Comparison of ENCODE assay signal across 34 cellular contexts in genomic region chr10:62238880-62239279, GRCh38. TPM values are rescaled to one million over a fixed set of nuclear protein-coding genes. Genes with fewer than 3 reads are reported as not detected.
DNase-seq lines count a peak whose midpoint lies in the region; ATAC-seq, FAIRE-seq and TF ChIP-seq lines count a peak whose summit lies in the region.
"Had no signal": no experiment of that assay in that cellular context is flagged by ENCODE, and none has a peak within 500 bp of the region (broad histone marks: within the 10 kb centered on the region; RNA-seq: fewer than 3 reads in every experiment).

No MANE protein-coding gene starts in this region.

- no peak overlapping the region for H3K9ac ChIP-seq in IMR-90 (ENCODE audit: low read depth, low read length)

- dilution Hi-C loops in IMR-90 (cut with HindIII; ENCODE audit: low sequenced_read_pairs, unreplicated experiment), result no loop called here

- POLR2A ChIA-PET in IMR-90 (lab: Charles Lee; ENCODE audit: unreplicated experiment), result no interaction called here

- H2AFZ ChIP-seq in IMR-90 (replicated peaks; ENCODE audit: low read length, poor library complexity), result no peak overlapping the region

- CTCF ChIA-PET in IMR-90 (lab: Yijun Ruan, JAX), result interaction anchor here (0.7 to 0.9 kb wide), 2 partner anchors 26 to 201 kb away, joined by 3 read pairs; no protein-coding TSS in a partner anchor

- H4K91ac ChIP-seq in IMR-90 (ENCODE audit: insufficient read depth, low read depth, low read length), result no peak overlapping the region

- H3K56ac ChIP-seq in IMR-90 (ENCODE audit: extremely low read depth, insufficient read depth, low read length), result peak overlapping the region; percentile 3; the same call in 1 of the 2 replicates

- TF ChIP-seq RAD21 in IMR-90 (IDR thresholded peaks at IDR 0.05; ENCODE audit: low read length), result no peak

- H3K18ac ChIP-seq in IMR-90 (ENCODE audit: low read depth, low read length), result peak overlapping the region; percentile 90

- H3K9me3 Mint-ChIP-seq in activated T-cell treated with anti-CD3 and anti-CD28 coated beads, Interleukin-2, amount 50 U/mL, for 24 hours, result no peaks in the 10 kb centered on the region
- H3K9me3 Mint-ChIP-seq: activated naive CD8-positive, alpha-beta T cell treated with anti-CD3 and anti-CD28 coated beads for 36 hours; endodermal cell had no signal

- H3K9me1 ChIP-seq in IMR-90 (ENCODE audit: insufficient read depth, low read length), result 0 out of 2 replicates have a peak, but pooled peaks cover 3% of the 10 kb centered on the region

- H4K5ac ChIP-seq in IMR-90 (ENCODE audit: low read depth, low read length), result peak overlapping the region; percentile 89

- TF ChIP-seq POLR2A in IMR-90 (IDR thresholded peaks at IDR 0.05; ENCODE audit: low read depth, low read length), result no peak

- WGBS in IMR-90 (ENCODE audit: extremely low coverage in 2 of 2, insufficient read length in 1 of 2), 2 experiments, result no CpG with 5 or more reads among the region's 1 CpG
- WGBS in small intestine, 3 donors, result 61 to 81% (median 74%) methylated on average over 1 of the region's 1 CpG

- intact Hi-C loops in IMR-90 (cut with micrococcal nuclease), result no loop called here

- in situ Hi-C loops in IMR-90 (cut with MboI; ENCODE audit: low sequenced_read_pairs), result loop anchor here (10.0 to 25.0 kb wide), 3 partner anchors 334 to 1427 kb away; partner anchors contain the start of genes ARID5B and RHOBTB1

- BruUV-seq in IMR-90 (replicated peaks; lab: Mats Ljungman, UMichigan), result no TSS peak

- H3K4me2 ChIP-seq in IMR-90 (ENCODE audit: low read depth, low read length), result no peak overlapping the region

- no peaks in the 10 kb centered on the region for H3K27me3 ChIP-seq in IMR-90 (ENCODE audit: control insufficient read depth, insufficient read depth, low read length)
- no peaks in the 10 kb centered on the region for H3K27me3 ChIP-seq in small intestine (ENCODE audit: control insufficient read depth in 2 of 2, insufficient read depth in 2 of 2, low read length in 2 of 2)
- H3K27me3 ChIP-seq: ascending aorta; BLaER1 treated with 17β-estradiol and CSF1 and Interleukin-3, amounts not matched to agents 10 nM and 100 nM; cardiac muscle cell; esophagus muscularis mucosa; foreskin keratinocyte; heart left ventricle; pancreas; SJSA1 had no signal

- peak overlapping the region; percentile 13 for H3K27ac Mint-ChIP-seq in activated T-cell treated with anti-CD3 and anti-CD28 coated beads, Interleukin-2, amount 50 U/mL, for 24 hours
- H3K27ac Mint-ChIP-seq: activated naive CD8-positive, alpha-beta T cell treated with anti-CD3 and anti-CD28 coated beads for 36 hours; endodermal cell; nephron progenitor cell had no signal

- no peak overlapping the region for H3K14ac ChIP-seq in IMR-90 (replicated peaks; ENCODE audit: low read depth, low read length)

- H3K36me3 ChIP-seq in IMR-90 (ENCODE audit: control insufficient read depth, insufficient read depth, low read length), result no peaks in the 10 kb centered on the region
- no peaks in the 10 kb centered on the region for H3K36me3 ChIP-seq in small intestine (ENCODE audit: control insufficient read depth in 2 of 2, insufficient read depth in 2 of 2, low read length in 2 of 2)
- H3K36me3 ChIP-seq: ascending aorta, cardiac muscle cell, esophagus muscularis mucosa, heart left ventricle, lower lobe of right lung, pancreas, SJSA1 had no signal

- H3K27me3 Mint-ChIP-seq in activated T-cell treated with anti-CD3 and anti-CD28 coated beads, Interleukin-2, amount 50 U/mL, for 24 hours, result no peaks in the 10 kb centered on the region
- H3K27me3 Mint-ChIP-seq: activated naive CD8-positive, alpha-beta T cell treated with anti-CD3 and anti-CD28 coated beads for 36 hours had no signal

- no peaks in the 10 kb centered on the region for H4K20me1 ChIP-seq in IMR-90 (ENCODE audit: insufficient read depth, low read length)
- H4K20me1 ChIP-seq: BLaER1 treated with 17β-estradiol and CSF1 and Interleukin-3, amounts not matched to agents 10 nM and 100 nM had no signal

- TF ChIP-seq CTCF in IMR-90 (conservative IDR thresholded peaks at IDR 0.05; ENCODE audit: low read depth, low read length), result no peak
- no peak for TF ChIP-seq CTCF in VCaP (conservative IDR thresholded peaks at IDR 0.05)

- H2BK5ac ChIP-seq in IMR-90 (ENCODE audit: low read depth, low read length, poor library complexity, severe bottlenecking), result peak overlapping the region; percentile 97

- H3K27ac ChIP-seq in IMR-90 (ENCODE audit: insufficient read depth, low read length) (peak overlapping the region; percentile 84; the same call in 1 of the 2 replicates), VCaP (peak overlapping the region; percentile 4; the same call in 1 of the 2 replicates), small intestine (ENCODE audit: low read depth in 1 of 2, low read length in 1 of 2) (no peak overlapping the region)
- H3K27ac ChIP-seq: ascending aorta, cardiac muscle cell, coronary artery, esophagus muscularis mucosa, foreskin keratinocyte, heart left ventricle, lower lobe of right lung, pancreas, SJSA1, WERI-Rb-1 had no signal

- peak overlapping the region in 1 of 2 experiments; percentile 62; a peak in 1 of 4 replicates for H4K8ac ChIP-seq in IMR-90 (ENCODE audit: low read depth in 2 of 2, low read length in 2 of 2)

- H3K79me1 ChIP-seq in IMR-90 (ENCODE audit: low read depth in 1 of 2, low read length in 2 of 2), result peaks cover 0 to 7% of the 10 kb centered on the region in 2 experiments; a peak in 1 of 4 replicates

- peaks cover 54% of the 10 kb centered on the region for H3K4me1 Mint-ChIP-seq in activated T-cell treated with anti-CD3 and anti-CD28 coated beads, Interleukin-2, amount 50 U/mL, for 24 hours (ENCODE audit: low read depth)
- H3K4me1 Mint-ChIP-seq: endodermal cell had no signal

- peak overlapping the region; percentile 77 for H2BK120ac ChIP-seq in IMR-90 (ENCODE audit: low read depth, low read length)

- no peak for FAIRE-seq in small intestine (lab: Jason Lieb, UNC)
- FAIRE-seq: GM19239 had no signal

- no peak overlapping the region for H2AK9ac ChIP-seq in IMR-90 (replicated peaks; ENCODE audit: low read depth, low read length, poor library complexity)

- H2AK5ac ChIP-seq in IMR-90 (ENCODE audit: low read depth, low read length), result no peak overlapping the region

- H2BK20ac ChIP-seq in IMR-90 (ENCODE audit: low read depth, low read length), result peak overlapping the region; percentile 83

- no peak overlapping the region for H3K4me3 ChIP-seq in IMR-90 (ENCODE audit: insufficient read depth, low read depth, low read length)
- H3K4me3 ChIP-seq in small intestine (ENCODE audit: low read depth in 1 of 2, low read length in 2 of 2), result no peak overlapping the region
- H3K4me3 ChIP-seq: ascending aorta, cardiac muscle cell, coronary artery, esophagus muscularis mucosa, heart left ventricle, lower lobe of right lung, pancreas, SJSA1, skin epidermis had no signal

- no peak for ATAC-seq in IMR-90 (ENCODE audit: low read depth)
- ATAC-seq: foreskin keratinocyte, heart left ventricle, lower lobe of right lung, pancreas had no signal

- peak overlapping the region; percentile 80; the same call in 2 of the 3 replicates for H2BK15ac ChIP-seq in IMR-90 (ENCODE audit: low read depth, low read length)

- peak overlapping the region; percentile 36; the same call in 1 of the 2 replicates for H3K23ac ChIP-seq in IMR-90 (ENCODE audit: low read depth, low read length)

- H3K4ac ChIP-seq in IMR-90 (ENCODE audit: low read depth, low read length), result peak overlapping the region; percentile 52; the same call in 1 of the 2 replicates

- H3K4me3 Mint-ChIP-seq in activated T-cell treated with anti-CD3 and anti-CD28 coated beads, Interleukin-2, amount 50 U/mL, for 24 hours, result peak overlapping the region; percentile 44
- H3K4me3 Mint-ChIP-seq: activated naive CD8-positive, alpha-beta T cell treated with anti-CD3 and anti-CD28 coated beads for 36 hours; endodermal cell; nephron progenitor cell had no signal

- H3K9me3 ChIP-seq in IMR-90 (ENCODE audit: control insufficient read depth, insufficient read depth, low read length) (no peaks in the 10 kb centered on the region), small intestine (ENCODE audit: control insufficient read depth, low read depth) (no peaks in the 10 kb centered on the region)
- H3K9me3 ChIP-seq: ascending aorta; BLaER1 treated with 17β-estradiol and CSF1 and Interleukin-3, amounts not matched to agents 10 nM and 100 nM; esophagus muscularis mucosa; heart left ventricle; lower lobe of right lung; pancreas; SJSA1 had no signal

- DNase-seq in activated T-cell treated with anti-CD3 and anti-CD28 coated beads, Interleukin-2, amount 50 U/mL, for 24 hours, result no peak
- DNase-seq in activated T-cell treated with anti-CD3 and anti-CD28 coated beads, Interleukin-2, amount 50 U/mL, for 48 hours, result no peak
- no peak for DNase-seq in IMR-90
- DNase-seq in small intestine, result peak; percentile 5
- no peak for DNase-seq in NCI-H510A (lab: John Stamatoyannopoulos, UW)
- DNase-seq in cortex of kidney (lab: John Stamatoyannopoulos, UW), result no peak
- no peak for DNase-seq in OCI-M1 (lab: John Stamatoyannopoulos, UW)
- DNase-seq: activated naive CD8-positive, alpha-beta T cell treated with anti-CD3 and anti-CD28 coated beads for 36 hours; Calu3; DMS79 treated with DMSO at 0.1 percent for 48 hours; endodermal cell; foreskin keratinocyte; GF-D8; H7; heart left ventricle; lower lobe of right lung; NCI-H1417; NCI-H2029 treated with DMSO at 0.1 percent for 48 hours; nephron progenitor cell; pancreas; retina; RPMI8226; stimulated activated CD8-positive, alpha-beta memory T cell treated with anti-CD3 and anti-CD28 coated beads, Interleukin-4, amount 100 ng/mL, for 48 hours; trophoblast cell; WERI-Rb-1 had no signal

- peaks cover under 1% of the 10 kb centered on the region for H3K36me3 Mint-ChIP-seq in activated T-cell treated with anti-CD3 and anti-CD28 coated beads, Interleukin-2, amount 50 U/mL, for 24 hours (ENCODE audit: low read depth)

- H3K4me1 ChIP-seq in IMR-90 (ENCODE audit: control insufficient read depth, insufficient read depth, low read length) (peaks cover 18% of the 10 kb centered on the region), small intestine (ENCODE audit: control insufficient read depth in 2 of 2, insufficient read depth in 1 of 2, low read depth in 1 of 2, low read length in 1 of 2) (no peaks in the 10 kb centered on the region)
- H3K4me1 ChIP-seq: pancreas had no signal

TF ChIP-seq in IMR-90, 13 proteins besides CTCF, POLR2A, EP300 and RAD21 (continues in another document):
- TF ChIP-seq RCOR1 (IDR thresholded peaks at IDR 0.05; ENCODE audit: insufficient replicate concordance, low read length), result no peak
- no peak for TF ChIP-seq CHD1 (IDR thresholded peaks at IDR 0.05; ENCODE audit: low read depth, low read length)
- TF ChIP-seq MAZ (IDR thresholded peaks at IDR 0.05; ENCODE audit: borderline replicate concordance, low read depth, low read length), result no peak
- TF ChIP-seq RFX5 (IDR thresholded peaks at IDR 0.05; ENCODE audit: low read depth, low read length), result no peak
- no peak for TF ChIP-seq MAFK (IDR thresholded peaks at IDR 0.05; ENCODE audit: low read depth, low read length)
- TF ChIP-seq FOS (IDR thresholded peaks at IDR 0.05; ENCODE audit: low read depth, low read length), result no peak

RNA-seq across cellular contexts. Expression of gene RTKN2, which starts 29.8 kb away (rescaled TPM):
- 0.90 and 2.2 TPM in 2 replicates for total RNA-seq in IMR-90 (2012; rRNA removed)
- polyA plus RNA-seq in IMR-90 (2012; rRNA removed) (0.63 and 0.75 TPM in 2 replicates), small intestine (1 to 10 TPM in 1 of 3 donors, under 1 TPM in 2; 0.81 to 2.6 (median 0.89) TPM)
- 0.05 and 0.08 TPM in 2 replicates for polyA plus RNA-seq in IMR-90 (2012; cell fraction: cytosol; rRNA removed)
- 0.04 and 0.72 TPM in 2 replicates for polyA plus RNA-seq in IMR-90 (2012; cell fraction: nucleus; rRNA removed; ENCODE audit: low replicate concordance)
- total RNA-seq: ascending aorta had no signal

Comparison
In these comparisons a context has a peak if more than half of its experiments do, and no peak if none do; other contexts are left out.
1. H3K27ac ChIP-seq: peak in IMR-90 (single experiment) and VCaP (single experiment); none in small intestine (0 of 2).